In the genomic region with DNA sequence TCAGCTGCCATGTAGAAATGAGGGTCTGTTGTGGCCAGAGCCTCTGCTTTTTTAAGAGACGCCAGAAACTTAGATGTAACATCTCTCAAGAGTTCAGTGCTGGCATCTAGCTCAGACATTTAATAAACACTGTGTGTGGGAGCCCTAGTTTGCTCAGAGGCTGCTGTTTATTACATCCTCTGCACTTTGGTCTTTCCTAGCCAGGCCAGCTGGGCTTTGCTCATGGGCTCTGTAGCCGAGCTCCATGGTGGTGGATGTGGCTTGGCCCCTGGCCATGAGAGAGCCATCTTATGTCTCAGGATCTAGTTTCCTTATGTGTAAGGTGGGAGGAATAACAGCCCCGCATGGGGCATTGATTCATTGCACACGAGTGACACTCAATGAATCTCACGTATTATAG, we compare ENCODE assay signal across 2 cellular contexts.
TF ChIP-seq lines count a peak whose summit lies in the region.

No MANE protein-coding gene starts in this region.

TF ChIP-seq in IMR-90, 13 proteins besides CTCF, POLR2A, EP300 and RAD21:
- TF ChIP-seq MAZ (IDR thresholded peaks at IDR 0.05; ENCODE audit: borderline replicate concordance, low read depth, low read length) (no peak), BHLHE40 (IDR thresholded peaks at IDR 0.05; ENCODE audit: low read depth, low read length) (peak; percentile 27; the same call in 1 of the 2 replicates), MXI1 (IDR thresholded peaks at IDR 0.05; ENCODE audit: borderline replicate concordance, low read depth, low read length) (no peak), NFE2L2 (IDR thresholded peaks at IDR 0.05; ENCODE audit: low read depth, low read length) (no peak), CEBPB (IDR thresholded peaks at IDR 0.05; ENCODE audit: low read depth, low read length) (no peak), FOS (IDR thresholded peaks at IDR 0.05; ENCODE audit: low read depth, low read length) (0 out of 2 replicates have a peak, but pooled peaks have one; percentile 8)
- TF ChIP-seq, protein P1, sequence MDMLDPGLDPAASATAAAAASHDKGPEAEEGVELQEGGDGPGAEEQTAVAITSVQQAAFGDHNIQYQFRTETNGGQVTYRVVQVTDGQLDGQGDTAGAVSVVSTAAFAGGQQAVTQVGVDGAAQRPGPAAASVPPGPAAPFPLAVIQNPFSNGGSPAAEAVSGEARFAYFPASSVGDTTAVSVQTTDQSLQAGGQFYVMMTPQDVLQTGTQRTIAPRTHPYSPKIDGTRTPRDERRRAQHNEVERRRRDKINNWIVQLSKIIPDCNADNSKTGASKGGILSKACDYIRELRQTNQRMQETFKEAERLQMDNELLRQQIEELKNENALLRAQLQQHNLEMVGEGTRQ (IDR thresholded peaks at IDR 0.05; ENCODE audit: low read depth, low read length): no peak
- TF ChIP-seq, protein P2, sequence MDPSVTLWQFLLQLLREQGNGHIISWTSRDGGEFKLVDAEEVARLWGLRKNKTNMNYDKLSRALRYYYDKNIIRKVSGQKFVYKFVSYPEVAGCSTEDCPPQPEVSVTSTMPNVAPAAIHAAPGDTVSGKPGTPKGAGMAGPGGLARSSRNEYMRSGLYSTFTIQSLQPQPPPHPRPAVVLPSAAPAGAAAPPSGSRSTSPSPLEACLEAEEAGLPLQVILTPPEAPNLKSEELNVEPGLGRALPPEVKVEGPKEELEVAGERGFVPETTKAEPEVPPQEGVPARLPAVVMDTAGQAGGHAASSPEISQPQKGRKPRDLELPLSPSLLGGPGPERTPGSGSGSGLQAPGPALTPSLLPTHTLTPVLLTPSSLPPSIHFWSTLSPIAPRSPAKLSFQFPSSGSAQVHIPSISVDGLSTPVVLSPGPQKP (IDR thresholded peaks at IDR 0.05; ENCODE audit: borderline replicate concordance, low read depth, low read length): no peak

TF ChIP-seq in HepG2, 621 proteins besides CTCF, POLR2A, EP300 and RAD21 (continues in another document):
- TF ChIP-seq CHD2 (IDR thresholded peaks at IDR 0.05; ENCODE audit: low read depth, low read length) (no peak), ZNF678 (CRISPR knock-in tag; IDR thresholded peaks at IDR 0.05) (no peak), DMAP1 (CRISPR knock-in tag; IDR thresholded peaks at IDR 0.05) (no peak), RARG (CRISPR knock-in tag; IDR thresholded peaks at IDR 0.05; ENCODE audit: low read depth) (no peak), LCORL (IDR thresholded peaks at IDR 0.05) (no peak), LCORL (CRISPR knock-in tag; IDR thresholded peaks at IDR 0.05) (0 out of 2 replicates have a peak, but pooled peaks have one; percentile 43), IRF2 (CRISPR knock-in tag; IDR thresholded peaks at IDR 0.05) (peak; percentile 33; the same call in 1 of the 2 replicates), ZNF614 (CRISPR knock-in tag; IDR thresholded peaks at IDR 0.05; ENCODE audit: borderline replicate concordance) (peak; percentile 94), HNRNPUL1 (IDR thresholded peaks at IDR 0.05; ENCODE audit: low read depth, low read length) (no peak), ZNF501 (CRISPR knock-in tag; IDR thresholded peaks at IDR 0.05) (no peak; the same call in 1 of the 2 replicates), NR1H2 (CRISPR knock-in tag; IDR thresholded peaks at IDR 0.05; ENCODE audit: borderline replicate concordance, low read depth) (no peak), MAFK (conservative IDR thresholded peaks at IDR 0.05 in 1 of 2, IDR thresholded peaks at IDR 0.05 in 1 of 2; ENCODE audit: low read length in 2 of 2) (0 out of 4 replicates have a peak, but pooled peaks of 1 of the 2 experiments have one; percentile 7), ZMYM4 (CRISPR knock-in tag; IDR thresholded peaks at IDR 0.05) (peak; percentile 44; the same call in 1 of the 2 replicates), FOSL2 (CRISPR knock-in tag; IDR thresholded peaks at IDR 0.05) (peak; percentile 16; the same call in 1 of the 2 replicates), CBFB (CRISPR knock-in tag; IDR thresholded peaks at IDR 0.05) (no peak), BRCA1 (CRISPR knock-in tag; IDR thresholded peaks at IDR 0.05) (0 out of 2 replicates have a peak, but pooled peaks have one; percentile 28)
- TF ChIP-seq, protein P3, sequence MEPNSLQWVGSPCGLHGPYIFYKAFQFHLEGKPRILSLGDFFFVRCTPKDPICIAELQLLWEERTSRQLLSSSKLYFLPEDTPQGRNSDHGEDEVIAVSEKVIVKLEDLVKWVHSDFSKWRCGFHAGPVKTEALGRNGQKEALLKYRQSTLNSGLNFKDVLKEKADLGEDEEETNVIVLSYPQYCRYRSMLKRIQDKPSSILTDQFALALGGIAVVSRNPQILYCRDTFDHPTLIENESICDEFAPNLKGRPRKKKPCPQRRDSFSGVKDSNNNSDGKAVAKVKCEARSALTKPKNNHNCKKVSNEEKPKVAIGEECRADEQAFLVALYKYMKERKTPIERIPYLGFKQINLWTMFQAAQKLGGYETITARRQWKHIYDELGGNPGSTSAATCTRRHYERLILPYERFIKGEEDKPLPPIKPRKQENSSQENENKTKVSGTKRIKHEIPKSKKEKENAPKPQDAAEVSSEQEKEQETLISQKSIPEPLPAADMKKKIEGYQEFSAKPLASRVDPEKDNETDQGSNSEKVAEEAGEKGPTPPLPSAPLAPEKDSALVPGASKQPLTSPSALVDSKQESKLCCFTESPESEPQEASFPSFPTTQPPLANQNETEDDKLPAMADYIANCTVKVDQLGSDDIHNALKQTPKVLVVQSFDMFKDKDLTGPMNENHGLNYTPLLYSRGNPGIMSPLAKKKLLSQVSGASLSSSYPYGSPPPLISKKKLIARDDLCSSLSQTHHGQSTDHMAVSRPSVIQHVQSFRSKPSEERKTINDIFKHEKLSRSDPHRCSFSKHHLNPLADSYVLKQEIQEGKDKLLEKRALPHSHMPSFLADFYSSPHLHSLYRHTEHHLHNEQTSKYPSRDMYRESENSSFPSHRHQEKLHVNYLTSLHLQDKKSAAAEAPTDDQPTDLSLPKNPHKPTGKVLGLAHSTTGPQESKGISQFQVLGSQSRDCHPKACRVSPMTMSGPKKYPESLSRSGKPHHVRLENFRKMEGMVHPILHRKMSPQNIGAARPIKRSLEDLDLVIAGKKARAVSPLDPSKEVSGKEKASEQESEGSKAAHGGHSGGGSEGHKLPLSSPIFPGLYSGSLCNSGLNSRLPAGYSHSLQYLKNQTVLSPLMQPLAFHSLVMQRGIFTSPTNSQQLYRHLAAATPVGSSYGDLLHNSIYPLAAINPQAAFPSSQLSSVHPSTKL (CRISPR knock-in tag; IDR thresholded peaks at IDR 0.05): peak; percentile 63; the same call in 1 of the 2 replicates
- TF ChIP-seq, protein P4, sequence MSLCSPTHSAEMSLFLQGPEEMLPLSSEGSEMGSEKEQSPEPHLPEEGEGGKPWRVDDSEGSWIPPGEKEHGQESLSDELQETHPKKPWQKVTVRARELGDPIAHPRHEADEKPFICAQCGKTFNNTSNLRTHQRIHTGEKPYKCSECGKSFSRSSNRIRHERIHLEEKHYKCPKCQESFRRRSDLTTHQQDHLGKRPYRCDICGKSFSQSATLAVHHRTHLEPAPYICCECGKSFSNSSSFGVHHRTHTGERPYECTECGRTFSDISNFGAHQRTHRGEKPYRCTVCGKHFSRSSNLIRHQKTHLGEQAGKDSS (CRISPR knock-in tag; IDR thresholded peaks at IDR 0.05; ENCODE audit: borderline replicate concordance, low read depth): no peak
- TF ChIP-seq, protein P5, sequence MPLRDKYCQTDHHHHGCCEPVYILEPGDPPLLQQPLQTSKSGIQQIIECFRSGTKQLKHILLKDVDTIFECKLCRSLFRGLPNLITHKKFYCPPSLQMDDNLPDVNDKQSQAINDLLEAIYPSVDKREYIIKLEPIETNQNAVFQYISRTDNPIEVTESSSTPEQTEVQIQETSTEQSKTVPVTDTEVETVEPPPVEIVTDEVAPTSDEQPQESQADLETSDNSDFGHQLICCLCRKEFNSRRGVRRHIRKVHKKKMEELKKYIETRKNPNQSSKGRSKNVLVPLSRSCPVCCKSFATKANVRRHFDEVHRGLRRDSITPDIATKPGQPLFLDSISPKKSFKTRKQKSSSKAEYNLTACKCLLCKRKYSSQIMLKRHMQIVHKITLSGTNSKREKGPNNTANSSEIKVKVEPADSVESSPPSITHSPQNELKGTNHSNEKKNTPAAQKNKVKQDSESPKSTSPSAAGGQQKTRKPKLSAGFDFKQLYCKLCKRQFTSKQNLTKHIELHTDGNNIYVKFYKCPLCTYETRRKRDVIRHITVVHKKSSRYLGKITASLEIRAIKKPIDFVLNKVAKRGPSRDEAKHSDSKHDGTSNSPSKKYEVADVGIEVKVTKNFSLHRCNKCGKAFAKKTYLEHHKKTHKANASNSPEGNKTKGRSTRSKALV (CRISPR knock-in tag; IDR thresholded peaks at IDR 0.05): no peak
- TF ChIP-seq, protein P6, sequence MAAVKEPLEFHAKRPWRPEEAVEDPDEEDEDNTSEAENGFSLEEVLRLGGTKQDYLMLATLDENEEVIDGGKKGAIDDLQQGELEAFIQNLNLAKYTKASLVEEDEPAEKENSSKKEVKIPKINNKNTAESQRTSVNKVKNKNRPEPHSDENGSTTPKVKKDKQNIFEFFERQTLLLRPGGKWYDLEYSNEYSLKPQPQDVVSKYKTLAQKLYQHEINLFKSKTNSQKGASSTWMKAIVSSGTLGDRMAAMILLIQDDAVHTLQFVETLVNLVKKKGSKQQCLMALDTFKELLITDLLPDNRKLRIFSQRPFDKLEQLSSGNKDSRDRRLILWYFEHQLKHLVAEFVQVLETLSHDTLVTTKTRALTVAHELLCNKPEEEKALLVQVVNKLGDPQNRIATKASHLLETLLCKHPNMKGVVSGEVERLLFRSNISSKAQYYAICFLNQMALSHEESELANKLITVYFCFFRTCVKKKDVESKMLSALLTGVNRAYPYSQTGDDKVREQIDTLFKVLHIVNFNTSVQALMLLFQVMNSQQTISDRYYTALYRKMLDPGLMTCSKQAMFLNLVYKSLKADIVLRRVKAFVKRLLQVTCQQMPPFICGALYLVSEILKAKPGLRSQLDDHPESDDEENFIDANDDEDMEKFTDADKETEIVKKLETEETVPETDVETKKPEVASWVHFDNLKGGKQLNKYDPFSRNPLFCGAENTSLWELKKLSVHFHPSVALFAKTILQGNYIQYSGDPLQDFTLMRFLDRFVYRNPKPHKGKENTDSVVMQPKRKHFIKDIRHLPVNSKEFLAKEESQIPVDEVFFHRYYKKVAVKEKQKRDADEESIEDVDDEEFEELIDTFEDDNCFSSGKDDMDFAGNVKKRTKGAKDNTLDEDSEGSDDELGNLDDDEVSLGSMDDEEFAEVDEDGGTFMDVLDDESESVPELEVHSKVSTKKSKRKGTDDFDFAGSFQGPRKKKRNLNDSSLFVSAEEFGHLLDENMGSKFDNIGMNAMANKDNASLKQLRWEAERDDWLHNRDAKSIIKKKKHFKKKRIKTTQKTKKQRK (IDR thresholded peaks at IDR 0.05; ENCODE audit: low read length): no peak
- TF ChIP-seq, protein P7, sequence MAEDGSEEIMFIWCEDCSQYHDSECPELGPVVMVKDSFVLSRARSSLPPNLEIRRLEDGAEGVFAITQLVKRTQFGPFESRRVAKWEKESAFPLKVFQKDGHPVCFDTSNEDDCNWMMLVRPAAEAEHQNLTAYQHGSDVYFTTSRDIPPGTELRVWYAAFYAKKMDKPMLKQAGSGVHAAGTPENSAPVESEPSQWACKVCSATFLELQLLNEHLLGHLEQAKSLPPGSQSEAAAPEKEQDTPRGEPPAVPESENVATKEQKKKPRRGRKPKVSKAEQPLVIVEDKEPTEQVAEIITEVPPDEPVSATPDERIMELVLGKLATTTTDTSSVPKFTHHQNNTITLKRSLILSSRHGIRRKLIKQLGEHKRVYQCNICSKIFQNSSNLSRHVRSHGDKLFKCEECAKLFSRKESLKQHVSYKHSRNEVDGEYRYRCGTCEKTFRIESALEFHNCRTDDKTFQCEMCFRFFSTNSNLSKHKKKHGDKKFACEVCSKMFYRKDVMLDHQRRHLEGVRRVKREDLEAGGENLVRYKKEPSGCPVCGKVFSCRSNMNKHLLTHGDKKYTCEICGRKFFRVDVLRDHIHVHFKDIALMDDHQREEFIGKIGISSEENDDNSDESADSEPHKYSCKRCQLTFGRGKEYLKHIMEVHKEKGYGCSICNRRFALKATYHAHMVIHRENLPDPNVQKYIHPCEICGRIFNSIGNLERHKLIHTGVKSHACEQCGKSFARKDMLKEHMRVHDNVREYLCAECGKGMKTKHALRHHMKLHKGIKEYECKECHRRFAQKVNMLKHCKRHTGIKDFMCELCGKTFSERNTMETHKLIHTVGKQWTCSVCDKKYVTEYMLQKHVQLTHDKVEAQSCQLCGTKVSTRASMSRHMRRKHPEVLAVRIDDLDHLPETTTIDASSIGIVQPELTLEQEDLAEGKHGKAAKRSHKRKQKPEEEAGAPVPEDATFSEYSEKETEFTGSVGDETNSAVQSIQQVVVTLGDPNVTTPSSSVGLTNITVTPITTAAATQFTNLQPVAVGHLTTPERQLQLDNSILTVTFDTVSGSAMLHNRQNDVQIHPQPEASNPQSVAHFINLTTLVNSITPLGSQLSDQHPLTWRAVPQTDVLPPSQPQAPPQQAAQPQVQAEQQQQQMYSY (CRISPR knock-in tag; IDR thresholded peaks at IDR 0.05): no peak
- TF ChIP-seq, protein P8, sequence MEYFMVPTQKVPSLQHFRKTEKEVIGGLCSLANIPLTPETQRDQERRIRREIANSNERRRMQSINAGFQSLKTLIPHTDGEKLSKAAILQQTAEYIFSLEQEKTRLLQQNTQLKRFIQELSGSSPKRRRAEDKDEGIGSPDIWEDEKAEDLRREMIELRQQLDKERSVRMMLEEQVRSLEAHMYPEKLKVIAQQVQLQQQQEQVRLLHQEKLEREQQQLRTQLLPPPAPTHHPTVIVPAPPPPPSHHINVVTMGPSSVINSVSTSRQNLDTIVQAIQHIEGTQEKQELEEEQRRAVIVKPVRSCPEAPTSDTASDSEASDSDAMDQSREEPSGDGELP (IDR thresholded peaks at IDR 0.05; ENCODE audit: borderline replicate concordance, low read depth): peak; percentile 90
